ENCODE assay signal across 23 cellular contexts in the genomic region with DNA sequence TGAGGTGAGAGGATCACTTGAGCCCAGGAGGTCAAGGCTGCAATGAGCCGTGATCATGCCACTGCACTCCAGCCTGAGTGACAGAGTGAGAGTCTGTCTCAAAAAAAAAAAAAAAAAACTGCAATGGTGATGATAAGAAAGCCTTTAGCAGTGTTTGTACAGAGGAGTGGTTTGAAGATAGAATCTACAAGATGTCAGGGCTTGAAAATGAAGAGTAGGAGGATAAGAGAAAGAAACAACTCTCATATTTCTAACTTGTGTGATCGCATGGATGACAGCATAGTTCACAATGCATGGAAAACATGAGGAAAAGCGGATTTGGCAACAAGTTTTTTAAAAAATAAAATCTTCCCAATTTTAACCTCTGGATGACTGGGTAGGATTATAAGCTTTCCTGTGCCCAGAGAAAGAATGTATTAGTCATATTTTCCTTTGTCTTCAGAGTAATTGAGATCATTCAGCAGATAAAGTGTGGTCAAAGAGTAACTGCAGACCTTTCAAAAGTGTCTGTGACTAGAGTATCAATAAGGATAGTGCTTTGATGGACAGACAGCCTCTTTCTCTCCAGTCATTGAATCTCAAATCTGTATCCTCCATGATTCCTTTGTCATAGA.
DNase-seq lines count a peak whose midpoint lies in the region; ATAC-seq, FAIRE-seq and TF ChIP-seq lines count a peak whose summit lies in the region.
"Had no signal": no experiment of that assay in that cellular context is flagged by ENCODE, and none has a peak within 500 bp of the region (broad histone marks: within the 10 kb centered on the region; RNA-seq: fewer than 3 reads in every experiment).

No MANE protein-coding gene starts in this region.

- POLR2A ChIA-PET in endothelial cell of umbilical vein (lab: Charles Lee) = no interaction called here

- no peak for FAIRE-seq in endothelial cell of umbilical vein (lab: Jason Lieb, UNC)

- H3K9me3 Mint-ChIP-seq in activated T-cell treated with anti-CD3 and anti-CD28 coated beads, Interleukin-2, amount 50 U/mL, for 4 hours = no peaks in the 10 kb centered on the region

- no peak overlapping the region for H3K9ac ChIP-seq in endothelial cell of umbilical vein (replicated peaks; ENCODE audit: extremely low read depth, insufficient read depth, low read length)

- no peak for TF ChIP-seq POLR2A in endothelial cell of umbilical vein (IDR thresholded peaks at IDR 0.05; ENCODE audit: low read depth, low read length)

- H3K4me2 ChIP-seq in endothelial cell of umbilical vein (ENCODE audit: insufficient read depth, low read length) = no peak overlapping the region
- H3K4me2 ChIP-seq: GM23338 had no signal

- H3K79me2 ChIP-seq in endothelial cell of umbilical vein (ENCODE audit: control insufficient read depth, insufficient read depth, low read length) = no peaks in the 10 kb centered on the region

- no peak overlapping the region for H3K4me3 Mint-ChIP-seq in activated T-cell treated with anti-CD3 and anti-CD28 coated beads, Interleukin-2, amount 50 U/mL, for 4 hours
- H3K4me3 Mint-ChIP-seq: activated CD8-positive, alpha-beta memory T cell treated with anti-CD3 and anti-CD28 coated beads, Interleukin-2, amount 10 ng/mL, durations not matched to agents 7 days and 5 days; activated naive CD4-positive, alpha-beta T cell treated with anti-CD3 and anti-CD28 coated beads, Interleukin-2, amount 10 ng/mL, durations not matched to agents 7 days and 5 days; B cell; endodermal cell; GM23338; immature natural killer cell; stimulated activated effector memory CD8-positive, alpha-beta T cell treated with anti-CD3 and anti-CD28 coated beads, Interleukin-12 subunit alpha, Interleukin-12 subunit beta, amount 100 ng/mL, for 72 hours had no signal

- no peak for TF ChIP-seq CTCF in endothelial cell of umbilical vein (IDR thresholded peaks at IDR 0.05; ENCODE audit: extremely low read depth in 1 of 2, insufficient read depth in 1 of 2, low read depth in 1 of 2, low read length in 2 of 2)

- no peaks in the 10 kb centered on the region for H3K36me3 Mint-ChIP-seq in activated T-cell treated with anti-CD3 and anti-CD28 coated beads, Interleukin-2, amount 50 U/mL, for 4 hours (ENCODE audit: insufficient read depth)
- H3K36me3 Mint-ChIP-seq: activated naive CD4-positive, alpha-beta T cell treated with anti-CD3 and anti-CD28 coated beads, Interleukin-2, amount 10 ng/mL, durations not matched to agents 7 days and 5 days; immature natural killer cell; stimulated activated effector memory CD8-positive, alpha-beta T cell treated with anti-CD3 and anti-CD28 coated beads, Interleukin-12 subunit alpha, Interleukin-12 subunit beta, amount 100 ng/mL, for 72 hours had no signal

- H4K20me1 ChIP-seq in endothelial cell of umbilical vein (replicated peaks; ENCODE audit: control insufficient read depth, extremely low read depth, insufficient read depth, low read length) = no peaks in the 10 kb centered on the region

- ATAC-seq in SK-N-SH treated with all-trans-retinoic acid at 6 μM for 48 hours = peak; percentile 80
- ATAC-seq in HG02642 (IDR thresholded peaks at IDR 0.05; ENCODE audit: poor library complexity, unreplicated experiment) = no peak
- no peak for ATAC-seq in HG02571 (IDR thresholded peaks at IDR 0.05; ENCODE audit: unreplicated experiment)
- no peak for ATAC-seq in activated T-cell treated with anti-CD3 and anti-CD28 coated beads, Interleukin-2, amount 50 U/mL, for 4 hours
- ATAC-seq: activated CD8-positive, alpha-beta memory T cell treated with anti-CD3 and anti-CD28 coated beads, Interleukin-2, amount 10 ng/mL, durations not matched to agents 7 days and 5 days; GM23338; stimulated activated effector memory CD8-positive, alpha-beta T cell treated with anti-CD3 and anti-CD28 coated beads, Interleukin-12 subunit alpha, Interleukin-12 subunit beta, amount 100 ng/mL, for 72 hours had no signal

- H3K4me1 Mint-ChIP-seq in activated T-cell treated with anti-CD3 and anti-CD28 coated beads, Interleukin-2, amount 50 U/mL, for 4 hours (ENCODE audit: low read depth) = no peaks in the 10 kb centered on the region
- H3K4me1 Mint-ChIP-seq: activated naive CD4-positive, alpha-beta T cell treated with anti-CD3 and anti-CD28 coated beads, Interleukin-2, amount 10 ng/mL, durations not matched to agents 7 days and 5 days; B cell; endodermal cell; GM23338; immature natural killer cell; stimulated activated effector memory CD8-positive, alpha-beta T cell treated with anti-CD3 and anti-CD28 coated beads, Interleukin-12 subunit alpha, Interleukin-12 subunit beta, amount 100 ng/mL, for 72 hours had no signal

- DNase-seq in HPDE6-E6E7 (ENCODE audit: extremely low spot score) = peak; percentile 32
- peak; percentile 15 for DNase-seq in endothelial cell of umbilical vein (ENCODE audit: low read depth, low spot score)
- peak; percentile 57 for DNase-seq in renal cortical epithelial cell (ENCODE audit: low read depth)
- no peak for DNase-seq in activated T-cell treated with anti-CD3 and anti-CD28 coated beads, Interleukin-2, amount 50 U/mL, for 4 hours
- DNase-seq in activated effector memory CD4-positive, alpha-beta T cell treated with anti-CD3 and anti-CD28 coated beads, Interleukin-2, amount 50 U/mL, for 16 hours = no peak
- DNase-seq: activated CD4-positive, CD25-positive, alpha-beta regulatory T cell; activated CD8-positive, alpha-beta memory T cell treated with anti-CD3 and anti-CD28 coated beads, Interleukin-2, amount 10 ng/mL, durations not matched to agents 7 days and 5 days; activated naive CD4-positive, alpha-beta T cell treated with anti-CD3 and anti-CD28 coated beads, Interleukin-2, amount 10 ng/mL, durations not matched to agents 7 days and 5 days; central memory CD4-positive, alpha-beta T cell; DMS53; endodermal cell; glutamatergic neuron; immature natural killer cell; NCI-H1105; NCI-H345; occipital lobe; transverse colon had no signal

- no TSS peak for BruUV-seq in endothelial cell of umbilical vein (replicated peaks; lab: Mats Ljungman, UMichigan)

- H3K9me3 ChIP-seq in endothelial cell of umbilical vein (replicated peaks; ENCODE audit: control insufficient read depth, insufficient read depth, low read length) = no peaks in the 10 kb centered on the region
- H3K9me3 ChIP-seq: transverse colon had no signal

- CTCF ChIA-PET in endothelial cell of umbilical vein (lab: Charles Lee) = interaction anchor here (0.7 to 1.6 kb wide), 3 partner anchors 13 to 1200 kb away, joined by 3 to 4 read pairs (median 4); no protein-coding TSS in a partner anchor

- no peaks in the 10 kb centered on the region for H3K27me3 Mint-ChIP-seq in activated T-cell treated with anti-CD3 and anti-CD28 coated beads, Interleukin-2, amount 50 U/mL, for 4 hours (ENCODE audit: low read depth)
- H3K27me3 Mint-ChIP-seq: activated CD8-positive, alpha-beta memory T cell treated with anti-CD3 and anti-CD28 coated beads, Interleukin-2, amount 10 ng/mL, durations not matched to agents 7 days and 5 days; activated naive CD4-positive, alpha-beta T cell treated with anti-CD3 and anti-CD28 coated beads, Interleukin-2, amount 10 ng/mL, durations not matched to agents 7 days and 5 days had no signal

- dilution Hi-C loops in endothelial cell of umbilical vein (cut with MboI; ENCODE audit: extremely low pct_ligation_motif_present, low sequenced_read_pairs) = no loop called here

- no peak overlapping the region for H3K27ac ChIP-seq in endothelial cell of umbilical vein (ENCODE audit: insufficient read depth, low read depth, low read length)
- H3K27ac ChIP-seq: transverse colon had no signal

- no peak overlapping the region for H3K4me3 ChIP-seq in endothelial cell of umbilical vein (replicated peaks in 1 of 3; ENCODE audit: insufficient read depth in 1 of 3, low read depth in 1 of 3, low read length in 3 of 3)
- H3K4me3 ChIP-seq: GM23338, transverse colon had no signal

- H3K4me1 ChIP-seq in endothelial cell of umbilical vein (ENCODE audit: control insufficient read depth, extremely low read depth, insufficient read depth, low read length) = peaks cover 7% of the 10 kb centered on the region
- H3K4me1 ChIP-seq: transverse colon had no signal

- no peak overlapping the region for H2AFZ ChIP-seq in endothelial cell of umbilical vein (ENCODE audit: low read depth, low read length)
- H2AFZ ChIP-seq: GM23338 had no signal

- H3K27me3 ChIP-seq in endothelial cell of umbilical vein (ENCODE audit: control insufficient read depth in 2 of 2, insufficient read depth in 2 of 2, low read length in 2 of 2) = no peaks in the 10 kb centered on the region
- H3K27me3 ChIP-seq: transverse colon had no signal

- H3K36me3 ChIP-seq in endothelial cell of umbilical vein (ENCODE audit: control insufficient read depth in 2 of 2, extremely low read depth in 1 of 2, insufficient read depth in 2 of 2, low read length in 2 of 2) = no peaks in the 10 kb centered on the region
- H3K36me3 ChIP-seq: transverse colon had no signal

- no peaks in the 10 kb centered on the region for H3K9me1 ChIP-seq in endothelial cell of umbilical vein (replicated peaks; ENCODE audit: control insufficient read depth, extremely low read depth, insufficient read depth, low read length)

- intact Hi-C loops in endothelial cell of umbilical vein (cut with micrococcal nuclease) = no loop called here

TF ChIP-seq in SK-N-SH treated with all-trans-retinoic acid at 6 μM for 48 hours, 23 proteins besides CTCF, POLR2A, EP300 and RAD21 (continues in another document):
- TF ChIP-seq ISL1 (CRISPR knock-in tag; IDR thresholded peaks at IDR 0.05) (peak; percentile 64), ARNTL (CRISPR knock-in tag; IDR thresholded peaks at IDR 0.05; ENCODE audit: borderline replicate concordance, low read depth) (no peak), TCF4 (CRISPR knock-in tag; IDR thresholded peaks at IDR 0.05; ENCODE audit: borderline replicate concordance) (no peak)

TF ChIP-seq in endothelial cell of umbilical vein, 7 proteins besides CTCF, POLR2A, EP300 and RAD21:
- TF ChIP-seq MYC (IDR thresholded peaks at IDR 0.05; ENCODE audit: low read depth, low read length) (no peak), GATA2 (IDR thresholded peaks at IDR 0.05; ENCODE audit: insufficient read depth, insufficient read length, low read depth, low read length) (peak; percentile 81), FOS (IDR thresholded peaks at IDR 0.05; ENCODE audit: borderline replicate concordance, insufficient read depth, low read length) (peak; percentile 49), POLR2AphosphoS5 (IDR thresholded peaks at IDR 0.05; ENCODE audit: insufficient read depth, low read depth, low read length) (no peak), JUN (IDR thresholded peaks at IDR 0.05; ENCODE audit: borderline replicate concordance, insufficient read depth, insufficient read length, low read depth) (peak; percentile 30), EZH2 (IDR thresholded peaks at IDR 0.05; ENCODE audit: borderline replicate concordance, low read depth, low read length, severe bottlenecking) (no peak)
- TF ChIP-seq, protein P1, sequence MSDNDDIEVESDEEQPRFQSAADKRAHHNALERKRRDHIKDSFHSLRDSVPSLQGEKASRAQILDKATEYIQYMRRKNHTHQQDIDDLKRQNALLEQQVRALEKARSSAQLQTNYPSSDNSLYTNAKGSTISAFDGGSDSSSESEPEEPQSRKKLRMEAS (IDR thresholded peaks at IDR 0.05; ENCODE audit: insufficient read depth, insufficient read length) = no peak

Comparison
In these comparisons a context has a peak if more than half of its experiments do, and no peak if none do; other contexts are left out.
1. DNase-seq: peak in HPDE6-E6E7 (single experiment), endothelial cell of umbilical vein (single experiment) and renal cortical epithelial cell (single experiment); none in activated T-cell treated with anti-CD3 and anti-CD28 coated beads, Interleukin-2, amount 50 U/mL, for 4 hours (single experiment) and activated effector memory CD4-positive, alpha-beta T cell treated with anti-CD3 and anti-CD28 coated beads, Interleukin-2, amount 50 U/mL, for 16 hours (single experiment).